ENCODE assay signal across 8 cellular contexts in genomic region chr20:3406481-3407425, GRCh38. TPM values are rescaled to one million over a fixed set of nuclear protein-coding genes. Genes with fewer than 3 reads are reported as not detected.
DNase-seq lines count a peak whose midpoint lies in the region; ATAC-seq and TF ChIP-seq lines count a peak whose summit lies in the region.

No MANE protein-coding gene starts in this region.

- ATAC-seq in GM18519 (IDR thresholded peaks at IDR 0.05; ENCODE audit: low FRiP score, unreplicated experiment) = peak; percentile 3
- no peak for ATAC-seq in GM21367 (IDR thresholded peaks at IDR 0.05; ENCODE audit: unreplicated experiment)
- no peak for ATAC-seq in GM19351 (IDR thresholded peaks at IDR 0.05; ENCODE audit: unreplicated experiment)

- WGBS in ovary, 3 donors = 0 to 1% (median 0%) methylated on average over 47 of the region's 47 CpGs

- no peak for TF ChIP-seq POLR2A in ovary (IDR thresholded peaks at IDR 0.05)

- H3K36me3 ChIP-seq in A673 (ENCODE audit: insufficient read depth, low read length, poor library complexity, severe bottlenecking) (no peaks in the 10 kb centered on the region), left ventricle myocardium inferior (no peaks in the 10 kb centered on the region), ovary (no peaks in the 10 kb centered on the region)

- DNase-seq in A673 (ENCODE audit: low spot score) (peak; percentile 65), NCI-H526 treated with DMSO at 0.1 percent for 48 hours (lab: John Stamatoyannopoulos, UW) (peak; percentile 16), anterior cingulate cortex (lab: John Stamatoyannopoulos, UW) (peak in 52 of 58 donors; percentile 20 to 80 (median 55)), left ventricle myocardium inferior (no peak), ovary (peak in 4 of 5 donors; percentile 40 to 64 (median 42))

- H3K4me3 ChIP-seq in A673 (ENCODE audit: low read depth, low read length, poor library complexity, severe bottlenecking) = peak overlapping the region; percentile 71
- peak overlapping the region; percentile 78 for H3K4me3 ChIP-seq in left ventricle myocardium inferior
- H3K4me3 ChIP-seq in ovary = peak overlapping the region; percentile 82

- H3K9me3 ChIP-seq in A673 (ENCODE audit: low read depth, low read length, poor library complexity, severe bottlenecking) = no peaks in the 10 kb centered on the region
- H3K9me3 ChIP-seq in left ventricle myocardium inferior (replicated peaks) = no peaks in the 10 kb centered on the region
- no peaks in the 10 kb centered on the region for H3K9me3 ChIP-seq in ovary

- no peak for TF ChIP-seq EP300 in ovary (IDR thresholded peaks at IDR 0.05)

- TF ChIP-seq CTCF in A673 (conservative IDR thresholded peaks at IDR 0.05; ENCODE audit: low read depth, low read length) = no peak
- TF ChIP-seq CTCF in left ventricle myocardium inferior (IDR thresholded peaks at IDR 0.05; ENCODE audit: borderline replicate concordance) = no peak
- no peak for TF ChIP-seq CTCF in ovary (IDR thresholded peaks at IDR 0.05)

- no peaks in the 10 kb centered on the region for H3K4me1 ChIP-seq in A673 (ENCODE audit: insufficient read depth, low read length, poor library complexity, severe bottlenecking)
- peaks cover 43% of the 10 kb centered on the region for H3K4me1 ChIP-seq in left ventricle myocardium inferior
- no peaks in the 10 kb centered on the region for H3K4me1 ChIP-seq in ovary (ENCODE audit: insufficient read depth)

- CTCF ChIA-PET in A673 (lab: Charles Lee) = interaction anchor here (0.7 kb wide), 1 partner anchor 64 kb away, joined by 3 read pairs; no protein-coding TSS in a partner anchor

- intact Hi-C loops in A673 (cut with micrococcal nuclease; ENCODE audit: unreplicated experiment) (loop anchor here (5.0 kb wide), 1 partner anchor 56 kb away; no protein-coding TSS in a partner anchor), left ventricle myocardium inferior (cut with micrococcal nuclease) (no loop called here), ovary (cut with DNase I) (no loop called here)

- H3K27ac ChIP-seq in A673 (ENCODE audit: low read depth, low read length, poor library complexity, severe bottlenecking) = peak overlapping the region; percentile 84
- H3K27ac ChIP-seq in left ventricle myocardium inferior (replicated peaks) = peak overlapping the region; percentile 93
- H3K27ac ChIP-seq in ovary = peak overlapping the region; percentile 85 to 90

- POLR2A ChIA-PET in A673 (lab: Charles Lee; ENCODE audit: low non-redundant PET) = no interaction called here

- H3K27me3 ChIP-seq in A673 (replicated peaks; ENCODE audit: insufficient read depth, low read depth, low read length, poor library complexity) (no peaks in the 10 kb centered on the region), left ventricle myocardium inferior (ENCODE audit: low read depth) (no peaks in the 10 kb centered on the region), ovary (no peaks in the 10 kb centered on the region)

- no TSS peak for BruUV-seq in A673 (replicated peaks; lab: Mats Ljungman, UMichigan)

RNA-seq across cellular contexts. Expression of gene DNAAF9, which starts 0.7 kb away (rescaled TPM):
- 8.1 and 12.1 TPM in 2 replicates for total RNA-seq in A673 (2021)
- 26.2 TPM for total RNA-seq in left ventricle myocardium inferior
- total RNA-seq in ovary = 10 to 100 TPM; 11.0 to 20.3 (median 17.5) TPM
- 10 to 100 TPM; 10.3 to 19.8 TPM for polyA plus RNA-seq in ovary
